Comparison of ENCODE assay signal across 11 cellular contexts in genomic region chr1:8006037-8006963, GRCh38. TPM values are rescaled to one million over a fixed set of nuclear protein-coding genes. Genes with fewer than 3 reads are reported as not detected.
DNase-seq lines count a peak whose midpoint lies in the region; ATAC-seq and TF ChIP-seq lines count a peak whose summit lies in the region.
"Had no signal": no experiment of that assay in that cellular context is flagged by ENCODE, and none has a peak within 500 bp of the region (broad histone marks: within the 10 kb centered on the region; RNA-seq: fewer than 3 reads in every experiment).

No MANE protein-coding gene starts in this region.

- H3K27ac Mint-ChIP-seq in progenitor cell of endocrine pancreas = peak overlapping the region; percentile 91

- peaks cover 40% of the 10 kb centered on the region for H3K4me1 Mint-ChIP-seq in progenitor cell of endocrine pancreas (ENCODE audit: low read depth)

- intact Hi-C loops in left colon (cut with DNase I, micrococcal nuclease) = no loop called here

- ATAC-seq in HG02588 (IDR thresholded peaks at IDR 0.05; ENCODE audit: unreplicated experiment) = no peak
- ATAC-seq in left colon = no peak
- no peak for ATAC-seq in GM18867 (IDR thresholded peaks at IDR 0.05; ENCODE audit: unreplicated experiment)

- DNase-seq in DMS79 treated with DMSO at 0.1 percent for 48 hours (lab: John Stamatoyannopoulos, UW) (peak; percentile 84), NCI-H2171 (lab: John Stamatoyannopoulos, UW) (peak; percentile 94), choroid plexus epithelial cell (ENCODE audit: low read depth) (peak; percentile 50), progenitor cell of endocrine pancreas (ENCODE audit: low spot score, unreplicated experiment) (no peak), left colon (no peak), HuH-7.5 (ENCODE audit: low spot score) (no peak)
- DNase-seq: H7; kidney glomerular epithelial cell; stimulated activated CD4-positive, alpha-beta T cell treated with anti-CD3 and anti-CD28 coated beads, Interleukin-12 subunit alpha, Interleukin-12 subunit beta, amount 100 ng/mL, for 4 hours had no signal

- H3K27me3 Mint-ChIP-seq in progenitor cell of endocrine pancreas = no peaks in the 10 kb centered on the region

- no peak overlapping the region for H3K4me3 ChIP-seq in choroid plexus epithelial cell (ENCODE audit: low read depth, low read length)

- H3K4me3 Mint-ChIP-seq in progenitor cell of endocrine pancreas (ENCODE audit: low read depth) = no peak overlapping the region

- H3K36me3 Mint-ChIP-seq in progenitor cell of endocrine pancreas (ENCODE audit: insufficient read depth) = peaks cover 18% of the 10 kb centered on the region

- H3K9me3 Mint-ChIP-seq in progenitor cell of endocrine pancreas (ENCODE audit: low read depth) = no peaks in the 10 kb centered on the region

- no peak for TF ChIP-seq CTCF in choroid plexus epithelial cell (conservative IDR thresholded peaks at IDR 0.05; ENCODE audit: low read depth, low read length)
- no peak for TF ChIP-seq CTCF in progenitor cell of endocrine pancreas (IDR thresholded peaks at IDR 0.05; ENCODE audit: unreplicated experiment)

RNA-seq across cellular contexts. Expression of gene ERRFI1, which starts 19.8 kb away (rescaled TPM):
- total RNA-seq in progenitor cell of endocrine pancreas (138 and 139 TPM in 2 replicates), left colon (10 to 100 TPM; 37.2 to 57.8 TPM)

RNA-seq across cellular contexts. Expression of gene PARK7, which starts 44.8 kb away (rescaled TPM):
- 218 and 229 TPM in 2 replicates for total RNA-seq in progenitor cell of endocrine pancreas
- 100 to 1,000 TPM; 167 to 171 TPM for total RNA-seq in left colon

Comparison
In these comparisons a context has a peak if more than half of its experiments do, and no peak if none do; other contexts are left out.
1. DNase-seq: peak in DMS79 treated with DMSO at 0.1 percent for 48 hours (single experiment), NCI-H2171 (single experiment) and choroid plexus epithelial cell (single experiment); none in progenitor cell of endocrine pancreas (single experiment), left colon (0 of 2) and HuH-7.5 (single experiment).